13 cellular contexts compared by ENCODE assay signal in genomic region chr3:186986406-186986805, GRCh38. TPM values are rescaled to one million over a fixed set of nuclear protein-coding genes. Genes with fewer than 3 reads are reported as not detected.
DNase-seq lines count a peak whose midpoint lies in the region; ATAC-seq and TF ChIP-seq lines count a peak whose summit lies in the region.
"Had no signal": no experiment of that assay in that cellular context is flagged by ENCODE, and none has a peak within 500 bp of the region (broad histone marks: within the 10 kb centered on the region; RNA-seq: fewer than 3 reads in every experiment).

No MANE protein-coding gene starts in this region.

- peaks cover 38% of the 10 kb centered on the region for H3K79me2 ChIP-seq in OCI-LY3 (ENCODE audit: low read length)

- CTCF ChIA-PET in activated naive CD4-positive, alpha-beta T cell treated with anti-CD3 and anti-CD28 coated beads, Interleukin-2, amount 10 ng/mL, durations not matched to agents 7 days and 5 days (lab: Charles Lee), result no interaction called here
- CTCF ChIA-PET in GM10248 (lab: Yijun Ruan, JAX), result interaction anchor here (0.9 to 1.0 kb wide), 2 partner anchors 10 to 55 kb away, joined by 3 to 4 read pairs; no protein-coding TSS in a partner anchor

- no peaks in the 10 kb centered on the region for H3K9me3 Mint-ChIP-seq in activated naive CD4-positive, alpha-beta T cell treated with anti-CD3 and anti-CD28 coated beads, Interleukin-2, amount 10 ng/mL, durations not matched to agents 7 days and 5 days
- H3K9me3 Mint-ChIP-seq in endothelial cell (ENCODE audit: unreplicated experiment), result no peaks in the 10 kb centered on the region
- peaks cover 0 to 1% of the 10 kb centered on the region in 2 donors for H3K9me3 Mint-ChIP-seq in stimulated activated naive B cell treated with anti-CD40 and anti-IgM and Interleukin-4, amounts not matched to agents 10 μg/mL and 1 μg/mL and 100 μg/mL, for 72 hours

- no peaks in the 10 kb centered on the region for H4K20me1 ChIP-seq in OCI-LY3 (ENCODE audit: insufficient read depth, low read length)

- H3K4me3 Mint-ChIP-seq in activated naive CD4-positive, alpha-beta T cell treated with anti-CD3 and anti-CD28 coated beads, Interleukin-2, amount 10 ng/mL, durations not matched to agents 7 days and 5 days, result no peak overlapping the region
- H3K4me3 Mint-ChIP-seq in endothelial cell (ENCODE audit: unreplicated experiment), result peak overlapping the region; percentile 32
- H3K4me3 Mint-ChIP-seq in stimulated activated naive B cell treated with anti-CD40 and anti-IgM and Interleukin-4, amounts not matched to agents 10 μg/mL and 1 μg/mL and 100 μg/mL, for 72 hours, result peak overlapping the region; percentile 71 to 76

- no peaks in the 10 kb centered on the region for H3K27me3 ChIP-seq in OCI-LY3 (ENCODE audit: low read depth, low read length)

- peaks cover 58% of the 10 kb centered on the region for H3K36me3 Mint-ChIP-seq in activated naive CD4-positive, alpha-beta T cell treated with anti-CD3 and anti-CD28 coated beads, Interleukin-2, amount 10 ng/mL, durations not matched to agents 7 days and 5 days
- peaks cover 49% of the 10 kb centered on the region for H3K36me3 Mint-ChIP-seq in endothelial cell (ENCODE audit: low read depth, unreplicated experiment)
- peaks cover 37 to 52% of the 10 kb centered on the region in 2 donors for H3K36me3 Mint-ChIP-seq in stimulated activated naive B cell treated with anti-CD40 and anti-IgM and Interleukin-4, amounts not matched to agents 10 μg/mL and 1 μg/mL and 100 μg/mL, for 72 hours

- peaks cover 5% of the 10 kb centered on the region for H3K4me1 Mint-ChIP-seq in activated naive CD4-positive, alpha-beta T cell treated with anti-CD3 and anti-CD28 coated beads, Interleukin-2, amount 10 ng/mL, durations not matched to agents 7 days and 5 days
- peaks cover 26% of the 10 kb centered on the region for H3K4me1 Mint-ChIP-seq in endothelial cell (ENCODE audit: unreplicated experiment)
- H3K4me1 Mint-ChIP-seq in stimulated activated naive B cell treated with anti-CD40 and anti-IgM and Interleukin-4, amounts not matched to agents 10 μg/mL and 1 μg/mL and 100 μg/mL, for 72 hours, result peaks cover 61 to 87% of the 10 kb centered on the region in 2 donors

- DNase-seq in activated naive CD4-positive, alpha-beta T cell treated with anti-CD3 and anti-CD28 coated beads, Interleukin-2, amount 10 ng/mL, durations not matched to agents 7 days and 5 days, result no peak
- no peak for DNase-seq in activated naive CD4-positive, alpha-beta T cell (lab: John Stamatoyannopoulos, UW)
- DNase-seq in endothelial cell (ENCODE audit: low spot score) (no peak), GM10248 (ENCODE audit: extremely low spot score) (no peak)
- DNase-seq in stimulated activated naive B cell treated with anti-CD40 and anti-IgM and Interleukin-4, amounts not matched to agents 10 μg/mL and 1 μg/mL and 100 μg/mL, for 72 hours, result no peak
- DNase-seq: activated CD4-positive, alpha-beta T cell treated with anti-CD3 and anti-CD28 coated beads for 1 hour; DMS 273 treated with DMSO at 0.1 percent for 48 hours; kidney glomerular epithelial cell; NCI-H187 treated with DMSO at 0.1 percent for 48 hours; small intestine had no signal

- TF ChIP-seq CTCF in OCI-LY3 (IDR thresholded peaks at IDR 0.05; ENCODE audit: low read depth, low read length) (no peak), endothelial cell (IDR thresholded peaks at IDR 0.05; ENCODE audit: unreplicated experiment) (no peak), GM10248 (IDR thresholded peaks at IDR 0.05; ENCODE audit: control extremely low read depth, extremely low read depth, low read depth, missing control alignments) (no peak)

- no peaks in the 10 kb centered on the region for H3K27me3 Mint-ChIP-seq in activated naive CD4-positive, alpha-beta T cell treated with anti-CD3 and anti-CD28 coated beads, Interleukin-2, amount 10 ng/mL, durations not matched to agents 7 days and 5 days
- peaks cover 6% of the 10 kb centered on the region for H3K27me3 Mint-ChIP-seq in endothelial cell (ENCODE audit: unreplicated experiment)
- no peaks in the 10 kb centered on the region for H3K27me3 Mint-ChIP-seq in stimulated activated naive B cell treated with anti-CD40 and anti-IgM and Interleukin-4, amounts not matched to agents 10 μg/mL and 1 μg/mL and 100 μg/mL, for 72 hours

- POLR2A ChIA-PET in GM10248 (lab: Yijun Ruan, JAX), result interaction anchor here (0.6 to 0.9 kb wide), 2 partner anchors 27 to 52 kb away, joined by 3 read pairs; no protein-coding TSS in a partner anchor

- H3K27ac Mint-ChIP-seq in activated naive CD4-positive, alpha-beta T cell treated with anti-CD3 and anti-CD28 coated beads, Interleukin-2, amount 10 ng/mL, durations not matched to agents 7 days and 5 days, result peak overlapping the region; percentile 0
- peak overlapping the region; percentile 45 for H3K27ac Mint-ChIP-seq in endothelial cell (ENCODE audit: unreplicated experiment)
- peak overlapping the region; percentile 86 for H3K27ac Mint-ChIP-seq in stimulated activated naive B cell treated with anti-CD40 and anti-IgM and Interleukin-4, amounts not matched to agents 10 μg/mL and 1 μg/mL and 100 μg/mL, for 72 hours

- peak; percentile 16 to 24 for ATAC-seq in stimulated activated naive B cell treated with anti-CD40 and anti-IgM and Interleukin-4, amounts not matched to agents 10 μg/mL and 1 μg/mL and 100 μg/mL, for 72 hours (replicated peaks)
- ATAC-seq in HG03571 (IDR thresholded peaks at IDR 0.05; ENCODE audit: unreplicated experiment), result no peak
- no peak for ATAC-seq in GM19324 (IDR thresholded peaks at IDR 0.05; ENCODE audit: low FRiP score, unreplicated experiment)

- peak overlapping the region; percentile 94 for H3K27ac ChIP-seq in OCI-LY3 (ENCODE audit: low read length)

- peak overlapping the region; percentile 64 for H3K4me3 ChIP-seq in OCI-LY3 (ENCODE audit: low read length)

- peak overlapping the region; percentile 77 for H3K4me2 ChIP-seq in OCI-LY3 (ENCODE audit: low read length)

- peak overlapping the region; percentile 76 for H3K9ac ChIP-seq in OCI-LY3 (ENCODE audit: low read length)

- no peaks in the 10 kb centered on the region for H3K9me3 ChIP-seq in OCI-LY3 (ENCODE audit: insufficient read depth, low read length)

- peaks cover 72% of the 10 kb centered on the region for H3K4me1 ChIP-seq in OCI-LY3 (ENCODE audit: low read length)

- H2AFZ ChIP-seq in OCI-LY3 (ENCODE audit: low read depth, low read length), result no peak overlapping the region

- H3K36me3 ChIP-seq in OCI-LY3 (replicated peaks; ENCODE audit: low read depth, low read length), result peaks cover 47% of the 10 kb centered on the region

RNA-seq across cellular contexts. Expression of gene ST6GAL1, which starts 56.1 kb away (rescaled TPM):
- 82.4 TPM for total RNA-seq in endothelial cell (ENCODE audit: unreplicated experiment)

Comparison
In these comparisons a context has a peak if more than half of its experiments do, and no peak if none do; other contexts are left out.
1. H3K27ac Mint-ChIP-seq: peak in every context shown above with its lines; median percentile 86 in stimulated activated naive B cell treated with anti-CD40 and anti-IgM and Interleukin-4, amounts not matched to agents 10 μg/mL and 1 μg/mL and 100 μg/mL, for 72 hours; 45 in endothelial cell; 0 in activated naive CD4-positive, alpha-beta T cell treated with anti-CD3 and anti-CD28 coated beads, Interleukin-2, amount 10 ng/mL, durations not matched to agents 7 days and 5 days.
2. ATAC-seq: peak in stimulated activated naive B cell treated with anti-CD40 and anti-IgM and Interleukin-4, amounts not matched to agents 10 μg/mL and 1 μg/mL and 100 μg/mL, for 72 hours (2 of 2); none in HG03571 (single experiment) and GM19324 (single experiment).